8 cellular contexts compared by ENCODE assay signal in genomic region chr1:99707535-99708142, GRCh38. TPM values are rescaled to one million over a fixed set of nuclear protein-coding genes. Genes with fewer than 3 reads are reported as not detected.
DNase-seq lines count a peak whose midpoint lies in the region; ATAC-seq and TF ChIP-seq lines count a peak whose summit lies in the region.

No MANE protein-coding gene starts in this region.

- in situ Hi-C loops in astrocyte of the cerebellum (cut with HindIII; ENCODE audit: low sequenced_read_pairs), result no loop called here

- TF ChIP-seq CTCF in astrocyte of the cerebellum (IDR thresholded peaks at IDR 0.05; ENCODE audit: low read depth, low read length, missing control alignments) (peak; percentile 79), spleen (IDR thresholded peaks at IDR 0.05 in 8 of 11, conservative IDR thresholded peaks at IDR 0.05 in 3 of 11) (peak; percentile 44 to 84 (median 75))

- peak; percentile 4 for DNase-seq in NK-92 treated with Interleukin-12 subunit alpha and Interleukin-12 subunit beta, amount 100 ng/mL, for 24 hours (lab: John Stamatoyannopoulos, UW)
- DNase-seq in NK-92 (lab: John Stamatoyannopoulos, UW; ENCODE audit: unreplicated experiment) (no peak), NCI-H128 (lab: John Stamatoyannopoulos, UW; ENCODE audit: unreplicated experiment) (peak; percentile 11), T-helper 1 cell (peak in 4 of 5 donors; percentile 23 to 50 (median 35)), astrocyte of the cerebellum (ENCODE audit: low read depth) (peak; percentile 51), hypothalamus (lab: John Stamatoyannopoulos, UW) (peak in 34 of 51 donors; percentile 1 to 81 (median 42)), spleen (peak; percentile 77)

- no peak for TF ChIP-seq POLR2A in spleen (IDR thresholded peaks at IDR 0.05)

- H3K27me3 ChIP-seq in spleen (replicated peaks in 1 of 7), result no peaks in the 10 kb centered on the region

- peaks cover 0 to 33% (median 0%) of the 10 kb centered on the region in 6 donors for H3K36me3 ChIP-seq in spleen

- no peaks in the 10 kb centered on the region for H3K9me3 ChIP-seq in spleen

- 24 to 29% (median 25%) methylated on average over 4 of the region's 4 CpGs for WGBS in spleen, 5 donors

- H3K4me3 ChIP-seq in astrocyte of the cerebellum (ENCODE audit: low read depth, low read length), result no peak overlapping the region
- H3K4me3 ChIP-seq in spleen, result no peak overlapping the region

- H3K27ac ChIP-seq in spleen, result no peak overlapping the region

- peaks cover 0 to 11% (median 6%) of the 10 kb centered on the region in 6 donors for H3K4me1 ChIP-seq in spleen

- intact Hi-C loops in spleen (cut with DNase I; ENCODE audit: low total_unique reads), result loop anchor here (5.0 kb wide), 1 partner anchor 525 kb away; no protein-coding TSS in a partner anchor

- peak; percentile 77 for ATAC-seq in HG02623 (IDR thresholded peaks at IDR 0.05; ENCODE audit: unreplicated experiment)

RNA-seq across cellular contexts. Expression of gene FRRS1, which starts 58.8 kb away (rescaled TPM):
- total RNA-seq in spleen, result 1 to 10 TPM; 2.5 to 7.3 (median 5.4) TPM
- polyA plus RNA-seq in spleen, result under 1 TPM; 0.13 to 0.99 (median 0.18) TPM
